In genomic region chr22:44676441-44677298, GRCh38 we compare ENCODE assay signal across 10 cellular contexts. TPM values are rescaled to one million over a fixed set of nuclear protein-coding genes. Genes with fewer than 3 reads are reported as not detected.
DNase-seq lines count a peak whose midpoint lies in the region; ATAC-seq and TF ChIP-seq lines count a peak whose summit lies in the region.
"Had no signal": no experiment of that assay in that cellular context is flagged by ENCODE, and none has a peak within 500 bp of the region (broad histone marks: within the 10 kb centered on the region; RNA-seq: fewer than 3 reads in every experiment).

No MANE protein-coding gene starts in this region.

- no peaks in the 10 kb centered on the region for H3K36me3 ChIP-seq in RWPE2 (ENCODE audit: low read depth)
- H3K36me3 ChIP-seq: adrenal gland, MG63 had no signal

- H3K4me1 Mint-ChIP-seq in activated CD4-positive, alpha-beta T cell treated with anti-CD3 and anti-CD28 coated beads, Interleukin-2, amount 10 ng/mL, durations not matched to agents 24 days and 14 days: peaks cover 23% of the 10 kb centered on the region
- peaks cover 12% of the 10 kb centered on the region for H3K4me1 Mint-ChIP-seq in glutamatergic neuron (ENCODE audit: low read depth, unreplicated experiment)
- peaks cover 15 to 26% of the 10 kb centered on the region in 2 donors for H3K4me1 Mint-ChIP-seq in stimulated activated naive B cell treated with anti-CD40 and anti-IgM and Interleukin-4, amounts not matched to agents 10 μg/mL and 1 μg/mL and 100 μg/mL, for 72 hours

- TF ChIP-seq POLR2A in GM18505 (IDR thresholded peaks at IDR 0.05; ENCODE audit: borderline replicate concordance, extremely low read depth, insufficient read depth, insufficient read length): no peak

- intact Hi-C loops in activated CD4-positive, alpha-beta T cell treated with anti-CD3 and anti-CD28 coated beads, Interleukin-2, amount 10 ng/mL, durations not matched to agents 24 days and 14 days (cut with micrococcal nuclease): no loop called here

- peak; percentile 70 for ATAC-seq in RWPE2 (ENCODE audit: low read depth)
- peak; percentile 35 to 53 for ATAC-seq in stimulated activated naive B cell treated with anti-CD40 and anti-IgM and Interleukin-4, amounts not matched to agents 10 μg/mL and 1 μg/mL and 100 μg/mL, for 72 hours (replicated peaks)
- ATAC-seq in GM18858 (IDR thresholded peaks at IDR 0.05; ENCODE audit: unreplicated experiment): no peak
- ATAC-seq in GM18505 (IDR thresholded peaks at IDR 0.05; ENCODE audit: unreplicated experiment): no peak

- H3K9me3 ChIP-seq in RWPE2 (ENCODE audit: severe bottlenecking): no peaks in the 10 kb centered on the region
- H3K9me3 ChIP-seq: adrenal gland, MG63 had no signal

- H3K4me3 Mint-ChIP-seq in activated CD4-positive, alpha-beta T cell treated with anti-CD3 and anti-CD28 coated beads, Interleukin-2, amount 10 ng/mL, durations not matched to agents 24 days and 14 days: peak overlapping the region; percentile 43
- no peak overlapping the region for H3K4me3 Mint-ChIP-seq in glutamatergic neuron (ENCODE audit: unreplicated experiment)
- peak overlapping the region; percentile 53 to 69 for H3K4me3 Mint-ChIP-seq in stimulated activated naive B cell treated with anti-CD40 and anti-IgM and Interleukin-4, amounts not matched to agents 10 μg/mL and 1 μg/mL and 100 μg/mL, for 72 hours

- H3K27ac ChIP-seq in RWPE2 (ENCODE audit: poor library complexity, severe bottlenecking) (no peak overlapping the region), caudate nucleus (ENCODE audit: low read depth, low read length) (no peak overlapping the region)
- H3K27ac ChIP-seq: adrenal gland had no signal

- no peaks in the 10 kb centered on the region for H3K4me1 ChIP-seq in RWPE2 (ENCODE audit: insufficient read depth, poor library complexity, severe bottlenecking)

- no peak overlapping the region for H3K27ac Mint-ChIP-seq in activated CD4-positive, alpha-beta T cell treated with anti-CD3 and anti-CD28 coated beads, Interleukin-2, amount 10 ng/mL, durations not matched to agents 24 days and 14 days
- peak overlapping the region; percentile 82 for H3K27ac Mint-ChIP-seq in glutamatergic neuron (ENCODE audit: unreplicated experiment)
- peak overlapping the region; percentile 9 for H3K27ac Mint-ChIP-seq in stimulated activated naive B cell treated with anti-CD40 and anti-IgM and Interleukin-4, amounts not matched to agents 10 μg/mL and 1 μg/mL and 100 μg/mL, for 72 hours

- H3K4me3 ChIP-seq in RWPE2 (ENCODE audit: severe bottlenecking): no peak overlapping the region
- H3K4me3 ChIP-seq: adrenal gland, MG63 had no signal

- TF ChIP-seq CTCF in RWPE2 (IDR thresholded peaks at IDR 0.05; ENCODE audit: poor library complexity, severe bottlenecking) (no peak), glutamatergic neuron (IDR thresholded peaks at IDR 0.05; ENCODE audit: partially characterized antibody, unreplicated experiment) (no peak)

- H3K9me3 Mint-ChIP-seq in activated CD4-positive, alpha-beta T cell treated with anti-CD3 and anti-CD28 coated beads, Interleukin-2, amount 10 ng/mL, durations not matched to agents 24 days and 14 days: no peaks in the 10 kb centered on the region
- peaks cover 2% of the 10 kb centered on the region for H3K9me3 Mint-ChIP-seq in glutamatergic neuron (ENCODE audit: unreplicated experiment)
- no peaks in the 10 kb centered on the region for H3K9me3 Mint-ChIP-seq in stimulated activated naive B cell treated with anti-CD40 and anti-IgM and Interleukin-4, amounts not matched to agents 10 μg/mL and 1 μg/mL and 100 μg/mL, for 72 hours

- no peak for DNase-seq in activated CD4-positive, alpha-beta T cell treated with anti-CD3 and anti-CD28 coated beads, Interleukin-2, amount 10 ng/mL, durations not matched to agents 24 days and 14 days
- DNase-seq in activated CD4-positive, alpha-beta T cell treated with anti-CD3 and anti-CD28 coated beads for 4 hours: no peak
- no peak for DNase-seq in RWPE2 (ENCODE audit: low spot score)
- peak; percentile 48 for DNase-seq in glutamatergic neuron
- DNase-seq in stimulated activated naive B cell treated with anti-CD40 and anti-IgM and Interleukin-4, amounts not matched to agents 10 μg/mL and 1 μg/mL and 100 μg/mL, for 72 hours: no peak
- no peak for DNase-seq in caudate nucleus (lab: John Stamatoyannopoulos, UW)
- DNase-seq: adrenal gland, MG63 had no signal

- H3K27me3 Mint-ChIP-seq in activated CD4-positive, alpha-beta T cell treated with anti-CD3 and anti-CD28 coated beads, Interleukin-2, amount 10 ng/mL, durations not matched to agents 24 days and 14 days: peaks cover 4% of the 10 kb centered on the region
- H3K27me3 Mint-ChIP-seq in glutamatergic neuron (ENCODE audit: unreplicated experiment): peaks cover 11% of the 10 kb centered on the region
- peaks cover 46 to 69% of the 10 kb centered on the region in 2 donors for H3K27me3 Mint-ChIP-seq in stimulated activated naive B cell treated with anti-CD40 and anti-IgM and Interleukin-4, amounts not matched to agents 10 μg/mL and 1 μg/mL and 100 μg/mL, for 72 hours

- H3K27me3 ChIP-seq in RWPE2 (ENCODE audit: insufficient read depth, poor library complexity, severe bottlenecking): no peaks in the 10 kb centered on the region
- H3K27me3 ChIP-seq: adrenal gland, MG63 had no signal

- H3K36me3 Mint-ChIP-seq in activated CD4-positive, alpha-beta T cell treated with anti-CD3 and anti-CD28 coated beads, Interleukin-2, amount 10 ng/mL, durations not matched to agents 24 days and 14 days (ENCODE audit: low read depth): peaks cover 2% of the 10 kb centered on the region
- H3K36me3 Mint-ChIP-seq in glutamatergic neuron (ENCODE audit: unreplicated experiment): no peaks in the 10 kb centered on the region
- H3K36me3 Mint-ChIP-seq in stimulated activated naive B cell treated with anti-CD40 and anti-IgM and Interleukin-4, amounts not matched to agents 10 μg/mL and 1 μg/mL and 100 μg/mL, for 72 hours: no peaks in the 10 kb centered on the region

RNA-seq across cellular contexts. Expression of gene PRR5, which starts 25.3 kb away (rescaled TPM):
- 22.7 and 23.6 TPM in 2 replicates for total RNA-seq in activated CD4-positive, alpha-beta T cell treated with anti-CD3 and anti-CD28 coated beads, Interleukin-2, amount 10 ng/mL, durations not matched to agents 24 days and 14 days
- total RNA-seq in glutamatergic neuron (ENCODE audit: unreplicated experiment): 17.5 TPM

Comparison
In these comparisons a context has a peak if more than half of its experiments do, and no peak if none do; other contexts are left out.
1. ATAC-seq: peak in RWPE2 (single experiment) and stimulated activated naive B cell treated with anti-CD40 and anti-IgM and Interleukin-4, amounts not matched to agents 10 μg/mL and 1 μg/mL and 100 μg/mL, for 72 hours (2 of 2); none in GM18858 (single experiment) and GM18505 (single experiment).